ENCODE assay signal across 1 cellular context in genomic region chr2:43018179-43019024, GRCh38.
TF ChIP-seq lines count a peak whose summit lies in the region.

No MANE protein-coding gene starts in this region.

TF ChIP-seq in HepG2, 621 proteins besides CTCF, POLR2A, EP300 and RAD21 (continued from another document and continues in another):
- peak; percentile 99 for TF ChIP-seq ZBTB46 (CRISPR knock-in tag; IDR thresholded peaks at IDR 0.05; ENCODE audit: borderline replicate concordance)
- peak; percentile 39; the same call in 1 of the 2 replicates for TF ChIP-seq TCF7 (IDR thresholded peaks at IDR 0.05; ENCODE audit: low read depth)
- TF ChIP-seq HNF1B (CRISPR knock-in tag; IDR thresholded peaks at IDR 0.05) = peak; percentile 84
- TF ChIP-seq TMF1 (CRISPR knock-in tag; IDR thresholded peaks at IDR 0.05; ENCODE audit: low read depth) = 0 out of 2 replicates have a peak, but pooled peaks have one; percentile 35
- TF ChIP-seq ZNF446 (CRISPR knock-in tag; IDR thresholded peaks at IDR 0.05) = no peak
- no peak for TF ChIP-seq ZFP36 (IDR thresholded peaks at IDR 0.05; ENCODE audit: borderline replicate concordance, low read depth, low read length, partially characterized antibody)
- TF ChIP-seq ZBTB3 (CRISPR knock-in tag; IDR thresholded peaks at IDR 0.05; ENCODE audit: borderline replicate concordance, low read depth) = peak; percentile 37; the same call in 1 of the 2 replicates
- no peak for TF ChIP-seq ZNF562 (CRISPR knock-in tag; IDR thresholded peaks at IDR 0.05; ENCODE audit: borderline replicate concordance)
- peak; percentile 70; the same call in 1 of the 2 replicates for TF ChIP-seq ZNF329 (CRISPR knock-in tag; IDR thresholded peaks at IDR 0.05; ENCODE audit: low read depth)
- TF ChIP-seq TRIM24 (CRISPR knock-in tag; IDR thresholded peaks at IDR 0.05) = peak; percentile 98
- TF ChIP-seq NONO (IDR thresholded peaks at IDR 0.05) = no peak
- peak; percentile 96 for TF ChIP-seq NONO (CRISPR knock-in tag; conservative IDR thresholded peaks at IDR 0.05)
- peak; percentile 73; the same call in 1 of the 2 replicates for TF ChIP-seq TFE3 (CRISPR knock-in tag; IDR thresholded peaks at IDR 0.05)
- TF ChIP-seq GZF1 (CRISPR knock-in tag; IDR thresholded peaks at IDR 0.05) = 0 out of 2 replicates have a peak, but pooled peaks have one; percentile 62
- peak; percentile 76 for TF ChIP-seq RARA (CRISPR knock-in tag; IDR thresholded peaks at IDR 0.05)
- TF ChIP-seq PATZ1 (CRISPR knock-in tag; IDR thresholded peaks at IDR 0.05) = peak; percentile 98
- no peak for TF ChIP-seq SOX6 (IDR thresholded peaks at IDR 0.05)
- TF ChIP-seq SOX6 (CRISPR knock-in tag; IDR thresholded peaks at IDR 0.05) = peak; percentile 92
- peak; percentile 95 for TF ChIP-seq ZNF12 (CRISPR knock-in tag; IDR thresholded peaks at IDR 0.05)
- peak; percentile 71 for TF ChIP-seq SP4 (CRISPR knock-in tag; IDR thresholded peaks at IDR 0.05)
- TF ChIP-seq ZNF563 (CRISPR knock-in tag; IDR thresholded peaks at IDR 0.05) = 0 out of 2 replicates have a peak, but pooled peaks have one; percentile 40
- TF ChIP-seq PTBP1 (IDR thresholded peaks at IDR 0.05; ENCODE audit: low read depth, low read length, poor library complexity, severe bottlenecking) = no peak
- peak; percentile 72; the same call in 1 of the 2 replicates for TF ChIP-seq ZNF276 (CRISPR knock-in tag; IDR thresholded peaks at IDR 0.05; ENCODE audit: low read depth)
- TF ChIP-seq ELF1 (CRISPR knock-in tag; IDR thresholded peaks at IDR 0.05) = peak; percentile 53; the same call in 1 of the 2 replicates
- peak in 1 of 2 experiments; percentile 95; a peak in 2 of 4 replicates for TF ChIP-seq KLF16 (CRISPR knock-in tag; IDR thresholded peaks at IDR 0.05)
- no peak for TF ChIP-seq BRF2 (CRISPR knock-in tag; IDR thresholded peaks at IDR 0.05)
- no peak for TF ChIP-seq MXI1 (IDR thresholded peaks at IDR 0.05; ENCODE audit: borderline replicate concordance, low read depth, low read length)
- TF ChIP-seq HMG20B (CRISPR knock-in tag; conservative IDR thresholded peaks at IDR 0.05) = peak; percentile 71; the same call in 1 of the 2 replicates
- TF ChIP-seq MIER3 (CRISPR knock-in tag; IDR thresholded peaks at IDR 0.05; ENCODE audit: borderline replicate concordance) = peak; percentile 93; the same call in 1 of the 2 replicates
- TF ChIP-seq SOX5 (CRISPR knock-in tag; IDR thresholded peaks at IDR 0.05; ENCODE audit: borderline replicate concordance) = peak; percentile 76; the same call in 1 of the 2 replicates
- TF ChIP-seq TFDP1 (CRISPR knock-in tag; IDR thresholded peaks at IDR 0.05; ENCODE audit: borderline replicate concordance) = peak; percentile 62; the same call in 1 of the 2 replicates
- peak; percentile 80; the same call in 1 of the 2 replicates for TF ChIP-seq SMAD3 (CRISPR knock-in tag; IDR thresholded peaks at IDR 0.05)
- TF ChIP-seq CEBPB (IDR thresholded peaks at IDR 0.05; ENCODE audit: borderline replicate concordance, low read depth, low read length) = peak; percentile 100
- TF ChIP-seq NCOR1 (IDR thresholded peaks at IDR 0.05; ENCODE audit: borderline replicate concordance, low read length) = peak; percentile 39; the same call in 1 of the 2 replicates
- no peak for TF ChIP-seq ZC3H13 (CRISPR knock-in tag; IDR thresholded peaks at IDR 0.05)
- no peak for TF ChIP-seq ATRX (CRISPR knock-in tag; IDR thresholded peaks at IDR 0.05; ENCODE audit: borderline replicate concordance)
- peak; percentile 42; the same call in 1 of the 2 replicates for TF ChIP-seq TAF1 (CRISPR knock-in tag; IDR thresholded peaks at IDR 0.05)
- TF ChIP-seq KAT2B (IDR thresholded peaks at IDR 0.05; ENCODE audit: borderline replicate concordance, low read depth, low read length) = no peak
- TF ChIP-seq PAF1 (CRISPR knock-in tag; IDR thresholded peaks at IDR 0.05) = no peak
- peak; percentile 78 for TF ChIP-seq XRCC5 (optimal IDR thresholded peaks at IDR 0.05; ENCODE audit: low read length)
- TF ChIP-seq HNF4G (IDR thresholded peaks at IDR 0.05; ENCODE audit: borderline replicate concordance, low read depth, low read length) = peak; percentile 75
- 0 out of 2 replicates have a peak, but pooled peaks have one; percentile 47 for TF ChIP-seq HNF4G (CRISPR knock-in tag; IDR thresholded peaks at IDR 0.05; ENCODE audit: borderline replicate concordance, low read depth)
- no peak for TF ChIP-seq TCF12 (IDR thresholded peaks at IDR 0.05)
- TF ChIP-seq TCF12 (CRISPR knock-in tag; IDR thresholded peaks at IDR 0.05) = no peak
- peak; percentile 74; the same call in 1 of the 2 replicates for TF ChIP-seq PHF21A (CRISPR knock-in tag; IDR thresholded peaks at IDR 0.05)
- no peak for TF ChIP-seq ZNF33A (CRISPR knock-in tag; IDR thresholded peaks at IDR 0.05; ENCODE audit: borderline replicate concordance)
- peak; percentile 94 for TF ChIP-seq ZSCAN25 (CRISPR knock-in tag; IDR thresholded peaks at IDR 0.05)
- peak; percentile 76; the same call in 1 of the 2 replicates for TF ChIP-seq MED13 (CRISPR knock-in tag; IDR thresholded peaks at IDR 0.05)
- peak; percentile 14; the same call in 1 of the 2 replicates for TF ChIP-seq ZC3H4 (CRISPR knock-in tag; IDR thresholded peaks at IDR 0.05; ENCODE audit: borderline replicate concordance)
- TF ChIP-seq ZFP1 (CRISPR knock-in tag; IDR thresholded peaks at IDR 0.05) = peak; percentile 90; the same call in 1 of the 2 replicates
- TF ChIP-seq ERF (CRISPR knock-in tag; IDR thresholded peaks at IDR 0.05) = peak; percentile 79; the same call in 1 of the 2 replicates
- TF ChIP-seq HOXD1 (CRISPR knock-in tag; IDR thresholded peaks at IDR 0.05) = no peak; the same call in 1 of the 2 replicates
- TF ChIP-seq ZNF598 (CRISPR knock-in tag; IDR thresholded peaks at IDR 0.05; ENCODE audit: borderline replicate concordance) = 0 out of 2 replicates have a peak, but pooled peaks have one; percentile 42
- no peak for TF ChIP-seq MATR3 (CRISPR knock-in tag; IDR thresholded peaks at IDR 0.05)
- no peak for TF ChIP-seq CEBPZ (IDR thresholded peaks at IDR 0.05; ENCODE audit: low read length)
- peak; percentile 11; the same call in 1 of the 2 replicates for TF ChIP-seq KLF13 (CRISPR knock-in tag; IDR thresholded peaks at IDR 0.05)
